Comparison of ENCODE assay signal across 25 cellular contexts in the genomic region with DNA sequence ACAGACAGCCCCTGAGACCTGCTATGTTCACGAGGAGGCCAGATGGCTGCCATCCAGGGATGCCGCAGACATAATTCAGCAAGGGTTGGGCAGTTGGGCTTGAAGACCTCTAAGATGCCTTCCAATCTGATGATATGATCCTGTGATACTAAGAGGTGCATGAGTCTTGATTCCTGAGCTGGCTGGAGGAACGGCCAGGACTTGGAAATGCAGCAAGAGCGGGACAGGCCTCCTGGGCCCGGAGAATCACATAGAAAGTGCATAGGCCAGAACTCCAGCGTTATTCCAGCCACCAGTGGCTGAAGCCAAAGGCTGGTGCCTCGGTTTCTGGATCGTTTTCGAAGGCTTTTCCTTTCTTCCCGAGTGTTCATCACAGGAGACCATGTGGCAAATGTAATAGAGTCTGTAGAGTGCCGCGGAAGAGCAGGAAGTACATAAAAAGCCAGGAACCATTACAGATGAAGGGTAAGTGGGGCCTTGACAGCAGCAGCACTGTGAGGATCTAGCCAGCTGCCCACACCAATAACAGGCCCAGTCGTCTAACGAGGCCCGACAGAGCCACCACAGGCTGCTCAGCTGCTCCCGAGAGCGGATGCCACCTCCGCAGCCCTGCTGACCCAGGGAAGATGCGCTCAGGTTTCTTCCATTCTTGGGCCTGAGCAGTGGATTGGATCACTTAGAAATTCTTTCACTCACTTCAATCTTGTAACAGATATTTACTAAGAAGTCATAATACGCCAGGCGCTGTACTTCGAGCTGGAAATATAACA. TPM values are rescaled to one million over a fixed set of nuclear protein-coding genes. Genes with fewer than 3 reads are reported as not detected.
"Had no signal": no experiment of that assay in that cellular context is flagged by ENCODE, and none has a peak within 500 bp of the region (broad histone marks: within the 10 kb centered on the region; RNA-seq: fewer than 3 reads in every experiment).

No MANE protein-coding gene starts in this region.

- H3K27me3 ChIP-seq: brain microvascular endothelial cell, ovary, right atrium auricular region, vagina had no signal

- H3K4me1 ChIP-seq: foreskin keratinocyte, psoas muscle, right atrium auricular region, vagina had no signal

- H3K36me3 ChIP-seq: brain microvascular endothelial cell, ovary, right atrium auricular region, vagina had no signal

- H3K4me3 ChIP-seq: lung, ovary, psoas muscle, right atrium auricular region, skin epidermis, vagina had no signal

- H3K4me3 Mint-ChIP-seq: activated naive CD4-positive, alpha-beta T cell treated with anti-CD3 and anti-CD28 coated beads, Interleukin-2, amount 10 ng/mL, durations not matched to agents 7 days and 5 days; dendritic cell treated with granulocyte-macrophage colony-stimulating factor and Interleukin-4, amounts not matched to agents 40 ng/mL and 50 ng/mL, for 4 days; natural killer cell; stimulated activated effector memory CD8-positive, alpha-beta T cell treated with anti-CD3 and anti-CD28 coated beads, Interleukin-12 subunit alpha, Interleukin-12 subunit beta, amount 100 ng/mL, for 72 hours; T-helper 1 cell treated with Interleukin-12 subunit alpha and Interleukin-12 subunit beta and Interleukin-4 antibody, amounts not matched to agents 30 μg/mL and 1 μg/mL, for 36 hours had no signal

- H3K36me3 Mint-ChIP-seq: activated naive CD4-positive, alpha-beta T cell treated with anti-CD3 and anti-CD28 coated beads, Interleukin-2, amount 10 ng/mL, durations not matched to agents 7 days and 5 days; natural killer cell; stimulated activated effector memory CD8-positive, alpha-beta T cell treated with anti-CD3 and anti-CD28 coated beads, Interleukin-12 subunit alpha, Interleukin-12 subunit beta, amount 100 ng/mL, for 72 hours had no signal

- H3K27ac Mint-ChIP-seq: activated naive CD4-positive, alpha-beta T cell treated with anti-CD3 and anti-CD28 coated beads, Interleukin-2, amount 10 ng/mL, durations not matched to agents 7 days and 5 days; dendritic cell treated with granulocyte-macrophage colony-stimulating factor and Interleukin-4, amounts not matched to agents 40 ng/mL and 50 ng/mL, for 4 days; natural killer cell; stimulated activated effector memory CD8-positive, alpha-beta T cell treated with anti-CD3 and anti-CD28 coated beads, Interleukin-12 subunit alpha, Interleukin-12 subunit beta, amount 100 ng/mL, for 72 hours; T-helper 1 cell treated with Interleukin-12 subunit alpha and Interleukin-12 subunit beta and Interleukin-4 antibody, amounts not matched to agents 30 μg/mL and 1 μg/mL, for 36 hours had no signal

- H3K9me3 Mint-ChIP-seq: activated naive CD4-positive, alpha-beta T cell treated with anti-CD3 and anti-CD28 coated beads, Interleukin-2, amount 10 ng/mL, durations not matched to agents 7 days and 5 days; dendritic cell treated with granulocyte-macrophage colony-stimulating factor and Interleukin-4, amounts not matched to agents 40 ng/mL and 50 ng/mL, for 4 days; natural killer cell; stimulated activated effector memory CD8-positive, alpha-beta T cell treated with anti-CD3 and anti-CD28 coated beads, Interleukin-12 subunit alpha, Interleukin-12 subunit beta, amount 100 ng/mL, for 72 hours; T-helper 1 cell treated with Interleukin-12 subunit alpha and Interleukin-12 subunit beta and Interleukin-4 antibody, amounts not matched to agents 30 μg/mL and 1 μg/mL, for 36 hours had no signal

- H3K9me3 ChIP-seq: ovary, psoas muscle, right atrium auricular region, vagina had no signal

- DNase-seq: activated CD4-positive, alpha-beta T cell treated with anti-CD3 and anti-CD28 coated beads for 48 hours; activated naive CD4-positive, alpha-beta T cell treated with anti-CD3 and anti-CD28 coated beads, Interleukin-2, amount 10 ng/mL, durations not matched to agents 7 days and 5 days; activated T-cell treated with anti-CD3 and anti-CD28 coated beads, Interleukin-2, amount 50 U/mL, for 48 hours; anterior cingulate cortex; brain microvascular endothelial cell; caudate nucleus; effector CD4-positive, alpha-beta T cell; foreskin keratinocyte; natural killer cell; ovary; psoas muscle; stimulated activated CD4-positive, alpha-beta T cell treated with anti-CD3 and anti-CD28 coated beads, Interleukin-1b, Interleukin-23, amount 100 ng/mL, for 48 hours; trophoblast cell had no signal

- ATAC-seq: left lobe of liver; natural killer cell; psoas muscle; stimulated activated effector memory CD8-positive, alpha-beta T cell treated with anti-CD3 and anti-CD28 coated beads, Interleukin-12 subunit alpha, Interleukin-12 subunit beta, amount 100 ng/mL, for 72 hours had no signal

- H3K27ac ChIP-seq: brain microvascular endothelial cell, foreskin keratinocyte, ovary, psoas muscle, right atrium auricular region, skin epidermis, vagina had no signal

RNA-seq across cellular contexts. Expression of a gene that starts 14.0 kb away (rescaled TPM):
- total RNA-seq: epithelial cell of proximal tubule, foreskin keratinocyte, glomerular endothelial cell, kidney epithelial cell, ovary, psoas muscle, right atrium auricular region, temporal lobe had no signal
- polyA plus RNA-seq: foreskin keratinocyte had no signal
